25 cellular contexts compared by ENCODE assay signal in the genomic region with DNA sequence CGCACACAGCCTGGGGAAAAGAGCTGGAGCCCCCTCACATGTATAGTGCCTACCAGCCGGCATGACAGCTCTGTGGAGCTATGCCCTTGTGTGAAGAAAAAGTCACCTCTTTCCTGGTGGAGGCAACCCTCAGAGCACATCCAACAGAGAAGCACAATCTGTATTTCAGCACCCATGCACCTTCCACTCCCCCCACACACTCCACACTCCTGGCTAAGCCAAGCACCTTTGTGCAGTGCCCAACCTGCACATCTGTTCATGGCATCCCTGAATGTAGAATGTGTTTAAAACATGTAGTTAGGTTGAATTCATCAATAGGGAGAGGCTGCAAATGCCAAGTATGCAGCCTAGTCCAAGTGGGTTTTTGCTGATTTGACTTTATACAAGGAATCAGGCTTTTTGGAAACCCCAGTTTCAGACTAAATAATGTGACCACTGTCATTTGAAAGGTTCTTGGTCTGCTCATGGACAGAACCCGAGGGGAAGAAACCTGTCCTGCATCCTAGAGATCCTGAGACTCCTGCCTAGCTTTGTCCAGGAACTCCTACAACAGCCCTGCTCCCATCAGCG.
DNase-seq lines count a peak whose midpoint lies in the region; ATAC-seq, FAIRE-seq and TF ChIP-seq lines count a peak whose summit lies in the region.
"Had no signal": no experiment of that assay in that cellular context is flagged by ENCODE, and none has a peak within 500 bp of the region (broad histone marks: within the 10 kb centered on the region; RNA-seq: fewer than 3 reads in every experiment).

No MANE protein-coding gene starts in this region.

- no peaks in the 10 kb centered on the region for H3K79me2 ChIP-seq in K562 (ENCODE audit: control insufficient read depth, insufficient read depth, low read length)

- no peak overlapping the region for H4K8ac ChIP-seq in mesenchymal stem cell (ENCODE audit: low read length)

- no peak overlapping the region for H3K4me3 ChIP-seq in K562
- no peak overlapping the region for H3K4me3 ChIP-seq in mesenchymal stem cell (ENCODE audit: insufficient read depth in 1 of 2, low read depth in 1 of 2, low read length in 2 of 2)
- H3K4me3 ChIP-seq: BLaER1, GM23338, SJSA1 had no signal

- no peaks in the 10 kb centered on the region for H3K36me3 ChIP-seq in K562 (ENCODE audit: control insufficient read depth, insufficient read depth, low read length)
- H3K36me3 ChIP-seq in mesenchymal stem cell (ENCODE audit: control insufficient read depth in 1 of 2, insufficient read depth in 2 of 2, low read depth in 1 of 2, low read length in 2 of 2), result no peaks in the 10 kb centered on the region
- H3K36me3 ChIP-seq: BLaER1, SJSA1 had no signal

- H3K18ac ChIP-seq in mesenchymal stem cell (ENCODE audit: low read depth in 1 of 2, low read length in 2 of 2), result peak overlapping the region in 1 of 2 experiments; percentile 67

- H2BK15ac ChIP-seq in mesenchymal stem cell (ENCODE audit: low read depth, poor library complexity, severe bottlenecking), result peak overlapping the region; percentile 97

- H3K23ac ChIP-seq in mesenchymal stem cell (ENCODE audit: low read length in 2 of 2), result no peak overlapping the region

- no peaks in the 10 kb centered on the region for H3K9me3 ChIP-seq in K562 (replicated peaks; ENCODE audit: control insufficient read depth, insufficient read depth, low read depth, low read length)
- no peaks in the 10 kb centered on the region for H3K9me3 ChIP-seq in mesenchymal stem cell (ENCODE audit: control insufficient read depth, low read length)
- H3K9me3 ChIP-seq: BLaER1, SJSA1 had no signal

- FAIRE-seq in K562 (lab: Jason Lieb, UNC), result no peak
- FAIRE-seq: GM18507, HTR-8/SVneo had no signal

- H3K9me1 ChIP-seq in K562 (ENCODE audit: control insufficient read depth, insufficient read depth, low read length), result no peaks in the 10 kb centered on the region

- 34% methylated on average over 4 of the region's 4 CpGs for WGBS in K562 (ENCODE audit: insufficient coverage, low coverage, missing lambda C conversion rate)
- over 99% methylated on average over 4 of the region's 4 CpGs for WGBS in mesenchymal stem cell

- peak overlapping the region; percentile 35 for H4K91ac ChIP-seq in mesenchymal stem cell (ENCODE audit: low read length)

- no peak overlapping the region for H2BK5ac ChIP-seq in mesenchymal stem cell (ENCODE audit: low read depth, low read length, poor library complexity, severe bottlenecking)

- CTCF ChIA-PET in K562 (lab: Yijun Ruan, JAX; ENCODE audit: low intra/inter-chr PET ratio), result no interaction called here

- no peaks in the 10 kb centered on the region for H3K27me3 Mint-ChIP-seq in activated naive CD8-positive, alpha-beta T cell treated with anti-CD3 and anti-CD28 coated beads for 36 hours
- no peaks in the 10 kb centered on the region for H3K27me3 Mint-ChIP-seq in activated naive CD8-positive, alpha-beta T cell treated with anti-CD3 and anti-CD28 coated beads, Interleukin-2, amount 50 U/mL, for 24 hours
- H3K27me3 Mint-ChIP-seq in stimulated activated naive CD8-positive, alpha-beta T cell treated with anti-CD3 and anti-CD28 coated beads, Interleukin-15, amount 100 ng/mL, for 72 hours, result no peaks in the 10 kb centered on the region
- H3K27me3 Mint-ChIP-seq: CD4-positive, alpha-beta T cell; IgD-negative memory B cell had no signal

- H3K27ac ChIP-seq in K562 (ENCODE audit: extremely low read depth, low read depth, low read length) (no peak overlapping the region), mesenchymal stem cell (ENCODE audit: low read length, poor library complexity, severe bottlenecking) (no peak overlapping the region)
- H3K27ac ChIP-seq: BLaER1, SJSA1 had no signal

- peak overlapping the region in 1 of 2 experiments; percentile 32 for H2BK12ac ChIP-seq in mesenchymal stem cell (ENCODE audit: low read length in 2 of 2)

- no peak for TF ChIP-seq RAD21 in K562 (CRISPR knock-in tag; conservative IDR thresholded peaks at IDR 0.05 in 1 of 2, IDR thresholded peaks at IDR 0.05 in 1 of 2)

- peaks cover 0 to 7% of the 10 kb centered on the region in 2 experiments; a peak in 3 of 5 replicates for H3K4me1 ChIP-seq in K562 (replicated peaks in 1 of 2; ENCODE audit: control insufficient read depth in 2 of 2, insufficient read depth in 2 of 2, low read length in 2 of 2)
- peaks cover 28% of the 10 kb centered on the region for H3K4me1 ChIP-seq in mesenchymal stem cell (ENCODE audit: control insufficient read depth, insufficient read depth, low read depth, low read length)

- H3K9ac ChIP-seq in K562 (ENCODE audit: insufficient read depth in 1 of 2, low read depth in 2 of 2, low read length in 2 of 2) (no peak overlapping the region), mesenchymal stem cell (ENCODE audit: low read length) (no peak overlapping the region)
- H3K9ac ChIP-seq: BLaER1 had no signal

- no peak for ATAC-seq in activated naive CD8-positive, alpha-beta T cell treated with anti-CD3 and anti-CD28 coated beads, Interleukin-2, amount 50 U/mL, for 24 hours
- ATAC-seq in K562, result no peak
- ATAC-seq in stimulated activated naive CD8-positive, alpha-beta T cell treated with anti-CD3 and anti-CD28 coated beads, Interleukin-15, amount 100 ng/mL, for 72 hours, result no peak
- ATAC-seq: GM23338, Right ventricle myocardium inferior had no signal

- no peak for TF ChIP-seq CTCF in K562 (IDR thresholded peaks at IDR 0.05 in 2 of 3, conservative IDR thresholded peaks at IDR 0.05 in 1 of 3; ENCODE audit: insufficient read depth in 2 of 3, low read depth in 1 of 3, low read length in 3 of 3)

- H2BK120ac ChIP-seq in mesenchymal stem cell (ENCODE audit: low read depth, low read length), result no peak overlapping the region

- H4K20me1 ChIP-seq in K562 (replicated peaks; ENCODE audit: control insufficient read depth, insufficient read depth, low read length), result no peaks in the 10 kb centered on the region
- H4K20me1 ChIP-seq: BLaER1 had no signal

- H2AK5ac ChIP-seq in mesenchymal stem cell (ENCODE audit: low read length, severe bottlenecking), result no peak overlapping the region

- H3K4me3 Mint-ChIP-seq in activated naive CD8-positive, alpha-beta T cell treated with anti-CD3 and anti-CD28 coated beads for 36 hours, result no peak overlapping the region
- H3K4me3 Mint-ChIP-seq in activated naive CD8-positive, alpha-beta T cell treated with anti-CD3 and anti-CD28 coated beads, Interleukin-2, amount 50 U/mL, for 24 hours, result no peak overlapping the region
- H3K4me3 Mint-ChIP-seq in stimulated activated naive CD8-positive, alpha-beta T cell treated with anti-CD3 and anti-CD28 coated beads, Interleukin-15, amount 100 ng/mL, for 72 hours, result no peak overlapping the region
- H3K4me3 Mint-ChIP-seq: CD4-positive, alpha-beta T cell; GM23338; IgD-negative memory B cell had no signal

- DNase-seq in activated naive CD8-positive, alpha-beta T cell treated with anti-CD3 and anti-CD28 coated beads for 36 hours, result no peak
- DNase-seq in activated naive CD8-positive, alpha-beta T cell treated with anti-CD3 and anti-CD28 coated beads, Interleukin-2, amount 50 U/mL, for 24 hours, result no peak
- DNase-seq in K562 (ENCODE audit: extremely low read depth in 1 of 4, low spot score in 3 of 4) (no peak), mesenchymal stem cell (no peak), EL (no peak), anterior cingulate cortex (lab: John Stamatoyannopoulos, UW) (no peak)
- no peak for DNase-seq in stimulated activated naive CD8-positive, alpha-beta T cell treated with anti-CD3 and anti-CD28 coated beads, Interleukin-15, amount 100 ng/mL, for 72 hours
- DNase-seq: ACHN; CD4-positive, alpha-beta T cell; COR-L47; DND-41; Karpas-422; MV-4-11; NCI-H1694; NCI-H2081; NCI-H2171 treated with DMSO at 0.1 percent for 48 hours; NCI-H524 treated with DMSO at 0.1 percent for 48 hours; OCI-M1 had no signal

- POLR2A ChIA-PET in K562 (lab: Yijun Ruan, JAX), result interaction anchor here (0.8 to 1.2 kb wide), 2 partner anchors 8 to 13 kb away, joined by 3 read pairs; no protein-coding TSS in a partner anchor

- intact Hi-C loops in K562 (cut with micrococcal nuclease), result no loop called here

- peaks cover 60% of the 10 kb centered on the region for H3K4me1 Mint-ChIP-seq in activated naive CD8-positive, alpha-beta T cell treated with anti-CD3 and anti-CD28 coated beads for 36 hours
- peaks cover 66% of the 10 kb centered on the region for H3K4me1 Mint-ChIP-seq in activated naive CD8-positive, alpha-beta T cell treated with anti-CD3 and anti-CD28 coated beads, Interleukin-2, amount 50 U/mL, for 24 hours
- H3K4me1 Mint-ChIP-seq in stimulated activated naive CD8-positive, alpha-beta T cell treated with anti-CD3 and anti-CD28 coated beads, Interleukin-15, amount 100 ng/mL, for 72 hours, result peaks cover 63% of the 10 kb centered on the region

- TF ChIP-seq EP300 in K562 (IDR thresholded peaks at IDR 0.05; ENCODE audit: low read length), result no peak

- no peak overlapping the region for H3K4ac ChIP-seq in mesenchymal stem cell (ENCODE audit: low read depth in 1 of 2, low read length in 2 of 2)

- no peak overlapping the region for H2AFZ ChIP-seq in K562 (ENCODE audit: low read depth, low read length)
- no peak overlapping the region for H2AFZ ChIP-seq in mesenchymal stem cell (ENCODE audit: low read depth, low read length)
- H2AFZ ChIP-seq: GM23338 had no signal

- in situ Hi-C loops in K562 (cut with MboI), result no loop called here

- no peaks in the 10 kb centered on the region for H3K79me1 ChIP-seq in mesenchymal stem cell (replicated peaks; ENCODE audit: low read length, poor library complexity, severe bottlenecking)

- no peak overlapping the region for H3K14ac ChIP-seq in mesenchymal stem cell (ENCODE audit: low read length in 2 of 2)

- peaks cover 1% of the 10 kb centered on the region for H3K36me3 Mint-ChIP-seq in activated naive CD8-positive, alpha-beta T cell treated with anti-CD3 and anti-CD28 coated beads for 36 hours
- no peaks in the 10 kb centered on the region for H3K36me3 Mint-ChIP-seq in activated naive CD8-positive, alpha-beta T cell treated with anti-CD3 and anti-CD28 coated beads, Interleukin-2, amount 50 U/mL, for 24 hours (ENCODE audit: low read depth)
- H3K36me3 Mint-ChIP-seq: IgD-negative memory B cell had no signal

- TF ChIP-seq POLR2A in K562 (conservative IDR thresholded peaks at IDR 0.05), result no peak

- H3K4me2 ChIP-seq in K562 (ENCODE audit: insufficient read depth, low read length) (no peak overlapping the region), mesenchymal stem cell (ENCODE audit: low read length, poor library complexity, severe bottlenecking) (no peak overlapping the region)
- H3K4me2 ChIP-seq: BLaER1, GM23338 had no signal

- no TSS peak for BruUV-seq in K562 (replicated peaks; lab: Mats Ljungman, UMichigan)

- no peaks in the 10 kb centered on the region for H3K27me3 ChIP-seq in K562 (ENCODE audit: control insufficient read depth in 2 of 2, insufficient read depth in 2 of 2, low read length in 2 of 2)
- no peaks in the 10 kb centered on the region for H3K27me3 ChIP-seq in mesenchymal stem cell (ENCODE audit: control insufficient read depth in 1 of 2, insufficient read depth in 1 of 2, low read length in 2 of 2)
- H3K27me3 ChIP-seq: BLaER1, SJSA1 had no signal

- no peaks in the 10 kb centered on the region for H3K9me3 Mint-ChIP-seq in activated naive CD8-positive, alpha-beta T cell treated with anti-CD3 and anti-CD28 coated beads for 36 hours
- no peaks in the 10 kb centered on the region for H3K9me3 Mint-ChIP-seq in activated naive CD8-positive, alpha-beta T cell treated with anti-CD3 and anti-CD28 coated beads, Interleukin-2, amount 50 U/mL, for 24 hours
- H3K9me3 Mint-ChIP-seq in stimulated activated naive CD8-positive, alpha-beta T cell treated with anti-CD3 and anti-CD28 coated beads, Interleukin-15, amount 100 ng/mL, for 72 hours, result no peaks in the 10 kb centered on the region
- H3K9me3 Mint-ChIP-seq: CD4-positive, alpha-beta T cell; GM23338; IgD-negative memory B cell had no signal

- peak overlapping the region; percentile 10 for H3K27ac Mint-ChIP-seq in activated naive CD8-positive, alpha-beta T cell treated with anti-CD3 and anti-CD28 coated beads for 36 hours
- H3K27ac Mint-ChIP-seq in activated naive CD8-positive, alpha-beta T cell treated with anti-CD3 and anti-CD28 coated beads, Interleukin-2, amount 50 U/mL, for 24 hours, result no peak overlapping the region
- H3K27ac Mint-ChIP-seq in stimulated activated naive CD8-positive, alpha-beta T cell treated with anti-CD3 and anti-CD28 coated beads, Interleukin-15, amount 100 ng/mL, for 72 hours, result no peak overlapping the region
- H3K27ac Mint-ChIP-seq: CD4-positive, alpha-beta T cell; GM23338; IgD-negative memory B cell had no signal
